ENCODE assay signal across 21 cellular contexts in the genomic region with DNA sequence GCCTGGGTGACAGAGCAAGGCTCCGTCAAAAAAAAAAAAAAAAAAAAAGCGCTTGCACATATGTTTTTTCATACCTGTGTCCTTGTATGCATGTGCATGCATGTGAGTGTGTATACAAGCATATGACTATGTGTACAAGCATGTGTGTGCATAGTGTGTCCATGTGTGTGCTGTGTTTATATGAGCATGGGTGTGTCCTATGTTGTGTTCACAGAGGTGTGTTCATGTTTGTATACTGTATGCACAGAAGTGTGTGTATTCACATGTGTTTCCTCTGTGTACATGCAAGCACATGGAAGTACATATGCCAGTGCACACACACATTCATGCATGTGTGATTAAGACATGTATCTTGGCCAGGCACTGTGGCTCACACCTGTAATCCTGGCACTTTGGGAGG. TPM values are rescaled to one million over a fixed set of nuclear protein-coding genes. Genes with fewer than 3 reads are reported as not detected.
DNase-seq lines count a peak whose midpoint lies in the region; ATAC-seq and TF ChIP-seq lines count a peak whose summit lies in the region.
"Had no signal": no experiment of that assay in that cellular context is flagged by ENCODE, and none has a peak within 500 bp of the region (broad histone marks: within the 10 kb centered on the region; RNA-seq: fewer than 3 reads in every experiment).

No MANE protein-coding gene starts in this region.

- H4K20me1 ChIP-seq in GM23338 (replicated peaks; ENCODE audit: insufficient read depth): peaks cover 7% of the 10 kb centered on the region

- H3K36me3 Mint-ChIP-seq in CD14-positive monocyte (peaks cover 49 to 54% of the 10 kb centered on the region in 2 donors), GM23338 (ENCODE audit: low read depth) (peaks cover 5% of the 10 kb centered on the region; the same call in 1 of the 3 replicates)

- H3K27me3 ChIP-seq in GM23338 (ENCODE audit: insufficient read depth) (no peaks in the 10 kb centered on the region), neutrophil (no peaks in the 10 kb centered on the region), tibial artery (no peaks in the 10 kb centered on the region)
- H3K27me3 ChIP-seq: BE2C; BLaER1 treated with 17β-estradiol and CSF1 and Interleukin-3, amounts not matched to agents 10 nM and 100 nM had no signal

- H3K27ac Mint-ChIP-seq in CD14-positive monocyte (peak overlapping the region in 4 of 7 donors; percentile 3 to 100 (median 82)), GM23338 (no peak overlapping the region)

- peaks cover 2% of the 10 kb centered on the region; the same call in 1 of the 2 replicates for H3F3A ChIP-seq in GM23338 (replicated peaks; ENCODE audit: low read depth)

- H3K27me3 Mint-ChIP-seq in CD14-positive monocyte (ENCODE audit: low read depth in 3 of 3) (peaks cover 0 to 4% (median 0%) of the 10 kb centered on the region in 3 donors), GM23338 (ENCODE audit: insufficient read depth, low read depth, poor library complexity) (peaks cover 15% of the 10 kb centered on the region)
- H3K27me3 Mint-ChIP-seq: CD4-positive, alpha-beta memory T cell had no signal

- H3K4me3 Mint-ChIP-seq in CD14-positive monocyte: no peak overlapping the region
- no peak overlapping the region for H3K4me3 Mint-ChIP-seq in GM23338
- H3K4me3 Mint-ChIP-seq: CD4-positive, alpha-beta memory T cell; H9 had no signal

- H3K9me3 ChIP-seq in neutrophil (no peaks in the 10 kb centered on the region), tibial artery (no peaks in the 10 kb centered on the region)
- H3K9me3 ChIP-seq: A549, BE2C had no signal

- H3K4me3 ChIP-seq in GM23338: no peak overlapping the region
- H3K4me3 ChIP-seq in neutrophil (ENCODE audit: low read depth in 1 of 2, low read length in 1 of 2): no peak overlapping the region
- no peak overlapping the region for H3K4me3 ChIP-seq in tibial artery
- H3K4me3 ChIP-seq: A549, GM23248 had no signal

- H3K4me2 ChIP-seq in GM23338: no peak overlapping the region
- H3K4me2 ChIP-seq: A549 had no signal

- peaks cover 79% of the 10 kb centered on the region for H3K79me2 ChIP-seq in GM23338 (replicated peaks; ENCODE audit: insufficient read depth)

- H3K9me2 ChIP-seq in GM23338 (ENCODE audit: insufficient read depth): no peaks in the 10 kb centered on the region

- peaks cover 0 to 3% (median 0%) of the 10 kb centered on the region in 7 donors for H3K9me3 Mint-ChIP-seq in CD14-positive monocyte
- H3K9me3 Mint-ChIP-seq in GM23338: 0 out of 3 replicates have a peak, but pooled peaks cover 3% of the 10 kb centered on the region
- H3K9me3 Mint-ChIP-seq: CD4-positive, alpha-beta memory T cell; H9 had no signal

- no peak overlapping the region for H2AFZ ChIP-seq in GM23338
- H2AFZ ChIP-seq: GM23248 had no signal

- intact Hi-C loops in CD14-positive monocyte (cut with micrococcal nuclease): loop anchor here in 1 of 2 donors (5.0 kb wide), 1 partner anchor 45 kb away; no protein-coding TSS in a partner anchor
- intact Hi-C loops in tibial artery (cut with DNase I; ENCODE audit: low total_unique reads): no loop called here

- H3K36me3 ChIP-seq in GM23338 (ENCODE audit: insufficient read depth) (no peaks in the 10 kb centered on the region), neutrophil (peaks cover 8% of the 10 kb centered on the region), tibial artery (no peaks in the 10 kb centered on the region)
- H3K36me3 ChIP-seq: BE2C had no signal

- TF ChIP-seq CTCF in CD14-positive monocyte (IDR thresholded peaks at IDR 0.05) (no peak), GM23338 (conservative IDR thresholded peaks at IDR 0.05; ENCODE audit: low read depth in 2 of 2) (no peak), neutrophil (IDR thresholded peaks at IDR 0.05) (no peak), tibial artery (IDR thresholded peaks at IDR 0.05) (no peak)

- H3K27ac ChIP-seq in GM23338 (ENCODE audit: low read depth) (0 out of 2 replicates have a peak overlapping the region, but pooled peaks have one; percentile 19), neutrophil (peak overlapping the region; percentile 99), tibial artery (peak overlapping the region; percentile 91 to 98)
- H3K27ac ChIP-seq: A549, GM23248 had no signal

- H3K4me1 Mint-ChIP-seq in CD14-positive monocyte: peaks cover 79% of the 10 kb centered on the region
- peaks cover 16% of the 10 kb centered on the region for H3K4me1 Mint-ChIP-seq in GM23338

- ATAC-seq in GM23338: no peak
- no peak for ATAC-seq in GM18870 (IDR thresholded peaks at IDR 0.05; ENCODE audit: unreplicated experiment)
- ATAC-seq: A549, HCT116 had no signal

- no peak for DNase-seq in CD14-positive monocyte (ENCODE audit: low spot score)
- no peak for DNase-seq in GM23338 (ENCODE audit: low spot score)
- no peak for DNase-seq in tibial artery
- no peak for DNase-seq in T-helper 2 cell
- no peak for DNase-seq in T-helper 1 cell
- DNase-seq: 8988T; ACHN; AML-193; BE2C; Calu3; CD4-positive, alpha-beta memory T cell; COR-L47; DMS53; DMS79 treated with DMSO at 0.1 percent for 48 hours; GM23248; H9 had no signal

- peaks cover 6% of the 10 kb centered on the region for H3K4me1 ChIP-seq in GM23338 (ENCODE audit: insufficient read depth)
- peaks cover 59 to 63% of the 10 kb centered on the region in 2 experiments for H3K4me1 ChIP-seq in neutrophil (ENCODE audit: control insufficient read depth in 1 of 2, insufficient read depth in 1 of 2, low read depth in 1 of 2, low read length in 1 of 2)
- H3K4me1 ChIP-seq in tibial artery: peaks cover 0 to 89% (median 52%) of the 10 kb centered on the region in 4 donors

TF ChIP-seq in GM23338, 12 proteins besides CTCF, POLR2A, EP300 and RAD21 (continues in another document):
- TF ChIP-seq ZNF331 (CRISPR knock-in tag; IDR thresholded peaks at IDR 0.05; ENCODE audit: low read depth): no peak
- no peak for TF ChIP-seq POLR2AphosphoS5 (IDR thresholded peaks at IDR 0.05; ENCODE audit: low read depth)
- TF ChIP-seq STAT1 (IDR thresholded peaks at IDR 0.05; ENCODE audit: unreplicated experiment): no peak
- TF ChIP-seq, protein P1, sequence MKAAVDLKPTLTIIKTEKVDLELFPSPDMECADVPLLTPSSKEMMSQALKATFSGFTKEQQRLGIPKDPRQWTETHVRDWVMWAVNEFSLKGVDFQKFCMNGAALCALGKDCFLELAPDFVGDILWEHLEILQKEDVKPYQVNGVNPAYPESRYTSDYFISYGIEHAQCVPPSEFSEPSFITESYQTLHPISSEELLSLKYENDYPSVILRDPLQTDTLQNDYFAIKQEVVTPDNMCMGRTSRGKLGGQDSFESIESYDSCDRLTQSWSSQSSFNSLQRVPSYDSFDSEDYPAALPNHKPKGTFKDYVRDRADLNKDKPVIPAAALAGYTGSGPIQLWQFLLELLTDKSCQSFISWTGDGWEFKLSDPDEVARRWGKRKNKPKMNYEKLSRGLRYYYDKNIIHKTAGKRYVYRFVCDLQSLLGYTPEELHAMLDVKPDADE (IDR thresholded peaks at IDR 0.05): no peak
- TF ChIP-seq EZH2 (IDR thresholded peaks at IDR 0.05; ENCODE audit: low read depth, unreplicated experiment): no peak

RNA-seq across cellular contexts. Expression of gene MYO9B, which starts 17.1 kb away (rescaled TPM):
- 1 to 10 TPM; 5.9 to 7.5 TPM for polyA plus RNA-seq in CD14-positive monocyte
- total RNA-seq in GM23338 (2014; rRNA removed; shearing (Covaris generic)): 61.3 and 65.6 TPM in 2 replicates
- polyA plus RNA-seq in GM23338 (2016; fragmentation: Nextera tagmentation; extraction: Ambion mirVana): 28.7 and 29.0 TPM in 2 replicates

RNA-seq across cellular contexts. Expression of gene HAUS8, which starts 17.4 kb away (rescaled TPM):
- polyA plus RNA-seq in CD14-positive monocyte: 1 to 10 TPM; 2.5 to 4.4 TPM
- 10.6 and 11.1 TPM in 2 replicates for total RNA-seq in GM23338 (2014; rRNA removed; shearing (Covaris generic))
- polyA plus RNA-seq in GM23338 (2016; fragmentation: Nextera tagmentation; extraction: Ambion mirVana): 33.3 and 35.5 TPM in 2 replicates

Comparison
In these comparisons a context has a peak if more than half of its experiments do, and no peak if none do; other contexts are left out.
1. H3K27ac ChIP-seq: peak in every context shown above with its lines; median percentile 99 in neutrophil; 94 in tibial artery; 19 in GM23338.